Comparison of ENCODE assay signal across 12 cellular contexts in the genomic region with DNA sequence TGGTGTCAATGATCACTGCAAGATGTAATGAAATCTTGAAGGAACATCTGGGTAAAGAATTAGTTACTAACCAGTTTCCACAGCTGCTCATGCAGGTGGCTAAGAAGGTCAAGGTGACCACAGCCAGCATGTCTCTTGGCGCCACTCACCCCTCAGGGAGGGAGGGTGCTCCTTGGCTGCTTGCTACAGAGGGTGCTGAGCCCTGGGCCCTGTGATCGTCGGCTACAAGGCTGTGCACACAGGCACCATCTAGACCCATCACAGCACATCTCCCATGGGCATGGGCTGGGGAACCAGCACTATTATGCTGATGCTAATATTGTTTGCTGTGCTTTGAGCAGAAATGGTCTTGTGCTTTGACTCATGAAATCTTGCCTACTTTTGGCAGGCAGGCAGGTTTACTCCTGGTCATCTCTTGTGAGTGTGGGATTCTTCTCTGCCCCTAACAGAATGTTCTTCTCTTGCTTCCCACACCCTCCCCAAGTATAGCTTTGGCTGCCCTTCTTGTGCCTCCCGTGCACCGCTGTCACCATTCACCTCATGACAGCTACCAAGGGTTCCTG. TPM values are rescaled to one million over a fixed set of nuclear protein-coding genes. Genes with fewer than 3 reads are reported as not detected.
DNase-seq lines count a peak whose midpoint lies in the region; ATAC-seq and TF ChIP-seq lines count a peak whose summit lies in the region.
"Had no signal": no experiment of that assay in that cellular context is flagged by ENCODE, and none has a peak within 500 bp of the region (broad histone marks: within the 10 kb centered on the region; RNA-seq: fewer than 3 reads in every experiment).

No MANE protein-coding gene starts in this region.

- TF ChIP-seq CTCF in coronary artery (IDR thresholded peaks at IDR 0.05) (no peak), prostate gland (IDR thresholded peaks at IDR 0.05) (no peak)

- H3K27ac ChIP-seq in coronary artery (no peak overlapping the region), prostate gland (peak overlapping the region; percentile 47 to 64)
- H3K27ac ChIP-seq: BLaER1 treated with 17β-estradiol and CSF1 and Interleukin-3, amounts not matched to agents 10 nM and 100 nM had no signal

- peaks cover 16% of the 10 kb centered on the region for H3K4me1 ChIP-seq in prostate gland (replicated peaks)

- intact Hi-C loops in prostate gland (cut with DNase I) = no loop called here

- no peaks in the 10 kb centered on the region for H3K27me3 ChIP-seq in prostate gland (replicated peaks; ENCODE audit: insufficient read depth)
- H3K27me3 ChIP-seq: BLaER1 treated with 17β-estradiol and CSF1 and Interleukin-3, amounts not matched to agents 10 nM and 100 nM had no signal

- DNase-seq in coronary artery (ENCODE audit: low spot score) = peak; percentile 62
- no peak for DNase-seq in prostate gland (ENCODE audit: low spot score)
- DNase-seq in NCI-H82 treated with DMSO at 0.1 percent for 48 hours (lab: John Stamatoyannopoulos, UW; ENCODE audit: unreplicated experiment) = no peak
- no peak for DNase-seq in NCI-H2227 treated with DMSO at 0.1 percent for 48 hours (lab: John Stamatoyannopoulos, UW)
- DNase-seq in NCI-H82 (lab: John Stamatoyannopoulos, UW) = no peak
- DNase-seq: effector memory CD4-positive, alpha-beta T cell; NCI-H2081; T-helper 9 cell had no signal

- no peak for TF ChIP-seq POLR2A in prostate gland (IDR thresholded peaks at IDR 0.05)

- H3K4me3 ChIP-seq in coronary artery = no peak overlapping the region
- H3K4me3 ChIP-seq in prostate gland = no peak overlapping the region
- H3K4me3 ChIP-seq: BLaER1 treated with 17β-estradiol and CSF1 and Interleukin-3, amounts not matched to agents 10 nM and 100 nM had no signal

- ATAC-seq in GM19043 (IDR thresholded peaks at IDR 0.05; ENCODE audit: low read depth, unreplicated experiment) (peak; percentile 63), HG03097 (IDR thresholded peaks at IDR 0.05; ENCODE audit: low FRiP score, unreplicated experiment) (peak; percentile 74), GM21390 (IDR thresholded peaks at IDR 0.05; ENCODE audit: unreplicated experiment) (no peak)

- WGBS in prostate gland = 36% methylated on average over 5 of the region's 5 CpGs

- H3K36me3 ChIP-seq in prostate gland = no peaks in the 10 kb centered on the region

- no peaks in the 10 kb centered on the region for H3K9me3 ChIP-seq in prostate gland
- H3K9me3 ChIP-seq: BLaER1 treated with 17β-estradiol and CSF1 and Interleukin-3, amounts not matched to agents 10 nM and 100 nM had no signal

RNA-seq across cellular contexts. Expression of gene TXNDC11, which starts 36.4 kb away (rescaled TPM):
- 10 to 100 TPM; 75.0 to 96.9 TPM for total RNA-seq in prostate gland

RNA-seq across cellular contexts. Expression of gene SNN, which starts 38.0 kb away (rescaled TPM):
- total RNA-seq in prostate gland = 10 to 100 TPM; 20.8 TPM

Comparison
In these comparisons a context has a peak if more than half of its experiments do, and no peak if none do; other contexts are left out.
1. H3K27ac ChIP-seq: peak in prostate gland (2 of 2); none in coronary artery (0 of 2).